27 cellular contexts compared by ENCODE assay signal in genomic region chr12:62846506-62846905, GRCh38.
DNase-seq lines count a peak whose midpoint lies in the region; TF ChIP-seq lines count a peak whose summit lies in the region.
"Had no signal": no experiment of that assay in that cellular context is flagged by ENCODE, and none has a peak within 500 bp of the region (broad histone marks: within the 10 kb centered on the region; RNA-seq: fewer than 3 reads in every experiment).

No MANE protein-coding gene starts in this region.

- H4K20me1 ChIP-seq in MM.1S (ENCODE audit: insufficient read depth, low read length): no peaks in the 10 kb centered on the region

- no peaks in the 10 kb centered on the region for H3F3A ChIP-seq in MM.1S (ENCODE audit: insufficient read depth, low read length)

- H3K4me3 Mint-ChIP-seq in nephron progenitor cell: no peak overlapping the region
- H3K4me3 Mint-ChIP-seq: CD8-positive, alpha-beta T cell; neural crest cell; stimulated activated naive CD8-positive, alpha-beta T cell treated with anti-CD3 and anti-CD28 coated beads, Interleukin-15, amount 100 ng/mL, for 72 hours had no signal

- H3K27ac ChIP-seq in MM.1S (ENCODE audit: low read length): no peak overlapping the region
- no peak overlapping the region for H3K27ac ChIP-seq in sigmoid colon
- H3K27ac ChIP-seq: adrenal gland, gastroesophageal sphincter, spleen, transverse colon had no signal

- TF ChIP-seq CTCF in choroid plexus epithelial cell (conservative IDR thresholded peaks at IDR 0.05; ENCODE audit: low read depth, low read length) (no peak), nephron progenitor cell (IDR thresholded peaks at IDR 0.05) (no peak), MM.1S (IDR thresholded peaks at IDR 0.05; ENCODE audit: low read length) (no peak), sigmoid colon (IDR thresholded peaks at IDR 0.05) (no peak)

- peaks cover 4% of the 10 kb centered on the region for H3K36me3 Mint-ChIP-seq in nephron progenitor cell (ENCODE audit: low read depth)
- H3K36me3 Mint-ChIP-seq: CD8-positive, alpha-beta T cell had no signal

- H3K9me3 ChIP-seq in MM.1S (replicated peaks; ENCODE audit: insufficient read depth, low read length) (no peaks in the 10 kb centered on the region), sigmoid colon (no peaks in the 10 kb centered on the region)
- H3K9me3 ChIP-seq: adrenal gland, gastroesophageal sphincter, MG63, spleen, transverse colon had no signal

- H3K9me2 ChIP-seq in MM.1S (replicated peaks; ENCODE audit: insufficient read depth, low read length): no peaks in the 10 kb centered on the region

- TF ChIP-seq POLR2A in sigmoid colon (IDR thresholded peaks at IDR 0.05): no peak

- no peaks in the 10 kb centered on the region for H3K9me3 Mint-ChIP-seq in nephron progenitor cell
- H3K9me3 Mint-ChIP-seq: CD8-positive, alpha-beta T cell; neural crest cell; stimulated activated naive CD8-positive, alpha-beta T cell treated with anti-CD3 and anti-CD28 coated beads, Interleukin-15, amount 100 ng/mL, for 72 hours had no signal

- no peak overlapping the region for H3K9ac ChIP-seq in MM.1S (ENCODE audit: low read length)

- DNase-seq in EH (ENCODE audit: low read depth) (peak; percentile 84), M059J (ENCODE audit: low read depth) (peak; percentile 79), choroid plexus epithelial cell (ENCODE audit: low read depth) (peak; percentile 91), nephron progenitor cell (no peak), MM.1S (no peak), sigmoid colon (no peak), occipital lobe (lab: John Stamatoyannopoulos, UW) (no peak), mesenteric fat pad (ENCODE audit: low spot score) (no peak)
- DNase-seq: activated CD4-positive, alpha-beta T cell treated with anti-CD3 and anti-CD28 coated beads, Interleukin-2, amount 50 U/mL, for 1 hour; activated gamma-delta T cell; adrenal gland; caudate nucleus; CD8-positive, alpha-beta T cell; DMS79 treated with DMSO at 0.1 percent for 48 hours; MG63; midbrain; NCI-H146; NCI-H2171; NCI-H748 treated with DMSO at 0.1 percent for 48 hours; OCI-M1; SHP77; spleen; stimulated activated CD4-positive, alpha-beta T cell treated with anti-CD3 and anti-CD28 coated beads, Interleukin-4, amount 100 ng/mL, for 4 hours; stimulated activated naive CD8-positive, alpha-beta T cell treated with anti-CD3 and anti-CD28 coated beads, Interleukin-15, amount 100 ng/mL, for 72 hours; transverse colon had no signal

- no peaks in the 10 kb centered on the region for H3K27me3 ChIP-seq in MM.1S (replicated peaks; ENCODE audit: insufficient read depth, low read length)
- no peaks in the 10 kb centered on the region for H3K27me3 ChIP-seq in sigmoid colon
- H3K27me3 ChIP-seq: adrenal gland, gastroesophageal sphincter, MG63, spleen, transverse colon had no signal

- no peaks in the 10 kb centered on the region for H3K36me3 ChIP-seq in MM.1S (replicated peaks; ENCODE audit: insufficient read depth, low read length)
- H3K36me3 ChIP-seq in sigmoid colon: no peaks in the 10 kb centered on the region
- H3K36me3 ChIP-seq: adrenal gland, gastroesophageal sphincter, MG63, spleen, transverse colon had no signal

- no peak overlapping the region for H3K4me2 ChIP-seq in MM.1S (ENCODE audit: low read depth, low read length)

- WGBS in sigmoid colon, 2 donors: 59 to 74% methylated on average over 3 of the region's 3 CpGs

- H3K4me3 ChIP-seq in choroid plexus epithelial cell (ENCODE audit: low read depth, low read length): no peak overlapping the region
- H3K4me3 ChIP-seq in MM.1S (ENCODE audit: low read length): no peak overlapping the region
- H3K4me3 ChIP-seq in sigmoid colon: no peak overlapping the region
- H3K4me3 ChIP-seq: adrenal gland, gastroesophageal sphincter, MG63, spleen, transverse colon had no signal

- no peak for TF ChIP-seq EP300 in sigmoid colon (IDR thresholded peaks at IDR 0.05)

- no peak overlapping the region for H2AFZ ChIP-seq in MM.1S (ENCODE audit: low read length)

- intact Hi-C loops in sigmoid colon (cut with DNase I): no loop called here

- peak overlapping the region; percentile 24 for H3K27ac Mint-ChIP-seq in nephron progenitor cell
- H3K27ac Mint-ChIP-seq: CD8-positive, alpha-beta T cell had no signal

- no peaks in the 10 kb centered on the region for H3K27me3 Mint-ChIP-seq in nephron progenitor cell (ENCODE audit: low read depth, poor library complexity)

- H3K4me1 ChIP-seq in MM.1S (ENCODE audit: low read length): peaks cover 11% of the 10 kb centered on the region
- H3K4me1 ChIP-seq in sigmoid colon: no peaks in the 10 kb centered on the region
- H3K4me1 ChIP-seq: adrenal gland, gastroesophageal sphincter, spleen had no signal

- no peaks in the 10 kb centered on the region for H3K79me2 ChIP-seq in MM.1S (ENCODE audit: low read length)

- H3K4me1 Mint-ChIP-seq in nephron progenitor cell: peaks cover 17% of the 10 kb centered on the region
- H3K4me1 Mint-ChIP-seq: neural crest cell; stimulated activated naive CD8-positive, alpha-beta T cell treated with anti-CD3 and anti-CD28 coated beads, Interleukin-15, amount 100 ng/mL, for 72 hours had no signal

Comparison
In these comparisons a context has a peak if more than half of its experiments do, and no peak if none do; other contexts are left out.
1. DNase-seq: peak in EH (single experiment), M059J (single experiment) and choroid plexus epithelial cell (single experiment); none in nephron progenitor cell (single experiment), MM.1S (single experiment), sigmoid colon (single experiment), occipital lobe (single experiment) and mesenteric fat pad (single experiment).